ENCODE assay signal across 1 cellular context in genomic region chr9:26880262-26880661, GRCh38.
TF ChIP-seq lines count a peak whose summit lies in the region.

No MANE protein-coding gene starts in this region.

TF ChIP-seq in HepG2, 621 proteins besides CTCF, POLR2A, EP300 and RAD21 (continued from another document):
- no peak for TF ChIP-seq DZIP1 (CRISPR knock-in tag; IDR thresholded peaks at IDR 0.05)
- no peak for TF ChIP-seq STAG1 (CRISPR knock-in tag; IDR thresholded peaks at IDR 0.05)
